8 cellular contexts compared by ENCODE assay signal in the genomic region with DNA sequence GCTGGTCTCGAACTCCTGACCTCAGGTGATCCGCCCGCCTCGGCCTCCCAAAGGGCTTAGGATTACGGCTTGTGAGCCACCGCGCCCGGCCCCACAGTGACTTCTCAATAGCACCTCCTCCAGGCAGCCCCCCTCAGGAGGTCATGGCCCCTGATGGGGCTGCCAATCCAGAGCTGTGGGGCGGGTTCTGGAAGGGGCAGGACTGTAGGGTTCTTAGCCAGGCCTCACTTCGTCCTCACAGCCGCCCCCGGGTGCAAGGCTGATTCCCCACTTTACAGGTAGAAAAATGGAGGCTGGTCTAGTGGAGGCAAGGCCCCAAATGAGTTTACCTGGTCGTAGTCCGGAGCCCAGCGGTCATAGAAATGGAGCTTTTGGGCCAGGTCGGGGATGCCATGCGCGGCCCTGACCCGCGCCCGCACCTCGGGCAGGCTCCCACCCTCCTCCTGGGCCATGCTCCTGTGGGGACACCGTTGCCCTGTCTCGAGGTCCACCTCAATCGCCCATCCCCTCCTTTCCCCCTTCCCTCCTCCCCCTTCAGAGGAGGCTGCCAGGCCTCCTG. TPM values are rescaled to one million over a fixed set of nuclear protein-coding genes. Genes with fewer than 3 reads are reported as not detected.
A peak's percentile ranks its signal among the peaks of the same experiment; 100 is the strongest.
DNase-seq lines count a peak whose midpoint lies in the region; ATAC-seq and TF ChIP-seq lines count a peak whose summit lies in the region.

No MANE protein-coding gene starts in this region.

- H3K4me3 ChIP-seq in HCT116 (replicated peaks in 1 of 2; ENCODE audit: low read depth in 1 of 2, low read length in 2 of 2) = peak overlapping the region; percentile 85 to 93
- H3K4me3 ChIP-seq in right atrium auricular region = peak overlapping the region; percentile 53 to 67
- peak overlapping the region; percentile 68 to 83 (median 77) for H3K4me3 ChIP-seq in skeletal muscle tissue (ENCODE audit: low read length in 3 of 3)

- DNase-seq in HCT116 (ENCODE audit: low read depth, low spot score) (no peak), WTC11 (ENCODE audit: low spot score) (peak; percentile 64), right atrium auricular region (ENCODE audit: low spot score) (no peak), COLO829 (ENCODE audit: low spot score) (no peak), posterior cingulate gyrus (no peak)

- peak overlapping the region; percentile 96 for H3K4me2 ChIP-seq in HCT116 (ENCODE audit: low read length)

- H4K20me1 ChIP-seq in HCT116 (ENCODE audit: insufficient read depth) = no peaks in the 10 kb centered on the region

- peak; percentile 77 for ATAC-seq in HCT116
- peak; percentile 29 for ATAC-seq in WTC11
- no peak for ATAC-seq in GM18517 (IDR thresholded peaks at IDR 0.05; ENCODE audit: unreplicated experiment)
- ATAC-seq in GM18867 (IDR thresholded peaks at IDR 0.05; ENCODE audit: unreplicated experiment) = no peak

- peak overlapping the region; percentile 87 for H3K27ac Mint-ChIP-seq in WTC11

- no peak for TF ChIP-seq POLR2A in HCT116 (IDR thresholded peaks at IDR 0.05; ENCODE audit: borderline replicate concordance, extremely low read depth, insufficient read depth, insufficient read length)

- H3K36me3 Mint-ChIP-seq in WTC11 = no peaks in the 10 kb centered on the region

- no peaks in the 10 kb centered on the region; a peak in 1 of 4 replicates for H3K36me3 ChIP-seq in HCT116 (ENCODE audit: control insufficient read depth in 1 of 2, insufficient read depth in 2 of 2, low read length in 2 of 2)
- H3K36me3 ChIP-seq in right atrium auricular region = no peaks in the 10 kb centered on the region
- H3K36me3 ChIP-seq in skeletal muscle tissue (ENCODE audit: control insufficient read depth in 3 of 3, insufficient read depth in 3 of 3, low read length in 3 of 3) = no peaks in the 10 kb centered on the region

- TF ChIP-seq RAD21 in HCT116 (IDR thresholded peaks at IDR 0.05; ENCODE audit: low read depth) = no peak

- no peak overlapping the region for H2AFZ ChIP-seq in HCT116 (ENCODE audit: low read depth, low read length, poor library complexity, severe bottlenecking)

- peak in 1 of 3 experiments; percentile 16; a peak in 2 of 6 replicates for TF ChIP-seq CTCF in HCT116 (IDR thresholded peaks at IDR 0.05 in 2 of 3, conservative IDR thresholded peaks at IDR 0.05 in 1 of 3; ENCODE audit: borderline replicate concordance in 1 of 3, insufficient read depth in 1 of 3, low read depth in 2 of 3, low read length in 2 of 3)
- TF ChIP-seq CTCF in WTC11 (IDR thresholded peaks at IDR 0.05) = no peak
- no peak for TF ChIP-seq CTCF in right atrium auricular region (IDR thresholded peaks at IDR 0.05)

- peaks cover 33 to 59% of the 10 kb centered on the region in 2 experiments for H3K4me1 ChIP-seq in HCT116 (ENCODE audit: control insufficient read depth in 1 of 2, insufficient read depth in 2 of 2, low read length in 2 of 2)
- peaks cover 0 to 11% of the 10 kb centered on the region in 2 donors for H3K4me1 ChIP-seq in right atrium auricular region
- peaks cover 5 to 10% (median 6%) of the 10 kb centered on the region in 3 donors for H3K4me1 ChIP-seq in skeletal muscle tissue (ENCODE audit: control insufficient read depth in 3 of 3, insufficient read depth in 3 of 3, low read length in 3 of 3)

- H3K27ac ChIP-seq in HCT116 (ENCODE audit: low read depth, low read length) = peak overlapping the region; percentile 90
- H3K27ac ChIP-seq in right atrium auricular region = peak overlapping the region; percentile 47 to 70
- peak overlapping the region; percentile 47 for H3K27ac ChIP-seq in skeletal muscle tissue (ENCODE audit: low read depth, low read length)

- H3K9me3 Mint-ChIP-seq in WTC11 = no peaks in the 10 kb centered on the region

- peaks cover 32% of the 10 kb centered on the region for H3K4me1 Mint-ChIP-seq in WTC11

- no peaks in the 10 kb centered on the region; the same call in 1 of the 2 replicates for H3K27me3 Mint-ChIP-seq in WTC11 (ENCODE audit: low read depth)

- peaks cover 9% of the 10 kb centered on the region; the same call in 1 of the 2 replicates for H3K79me2 ChIP-seq in HCT116 (ENCODE audit: insufficient read depth, low read length)

- intact Hi-C loops in HCT116 (cut with micrococcal nuclease) (no loop called here), posterior cingulate gyrus (cut with DNase I) (loop anchor here (5.0 kb wide), 1 partner anchor 104 kb away; a partner anchor contains a TSS)

- H3K9me3 ChIP-seq in HCT116 (ENCODE audit: control insufficient read depth in 1 of 2, insufficient read depth in 1 of 2, low read depth in 1 of 2, low read length in 2 of 2) (no peaks in the 10 kb centered on the region), right atrium auricular region (no peaks in the 10 kb centered on the region), skeletal muscle tissue (ENCODE audit: control insufficient read depth in 3 of 3, low read length in 3 of 3) (no peaks in the 10 kb centered on the region)

- POLR2A ChIA-PET in HCT116 (lab: Charles Lee) (interaction anchor here (1.0 to 4.4 kb wide), 12 partner anchors 9 to 186 kb away, joined by 3 to 87 read pairs (median 6); a partner anchor contains a TSS), WTC11 (lab: Charles Lee) (interaction anchor here (0.5 to 3.8 kb wide), 7 partner anchors 9 to 103 kb away, joined by 3 to 31 read pairs (median 11); a partner anchor contains a TSS)

- H3K4me3 Mint-ChIP-seq in WTC11 = peak overlapping the region; percentile 80

- CTCF ChIA-PET in HCT116 (lab: Charles Lee) (interaction anchor here (0.8 to 1.8 kb wide), 7 partner anchors 8 to 185 kb away, joined by 3 to 18 read pairs (median 5); a partner anchor contains a TSS), WTC11 (lab: Charles Lee) (interaction anchor here (0.6 to 4.6 kb wide), 15 partner anchors 9 to 235 kb away, joined by 3 to 68 read pairs (median 4); a partner anchor contains a TSS)

- TSS peak; percentile 82 for BruUV-seq in HCT116 (replicated peaks; lab: Mats Ljungman, UMichigan)

- no peaks in the 10 kb centered on the region for H3K9me2 ChIP-seq in HCT116 (ENCODE audit: insufficient read depth)

- RAD21 ChIA-PET in HCT116 (lab: Charles Lee; ENCODE audit: low non-redundant PET in 1 of 2, low total read pairs in 2 of 2, uncharacterized antibody in 2 of 2, unreplicated experiment in 2 of 2) = interaction anchor here (1.1 to 1.5 kb wide), 3 partner anchors 8 to 9 kb away, joined by 6 to 7 read pairs (median 7); no protein-coding TSS in a partner anchor

- H3K9ac ChIP-seq in HCT116 (ENCODE audit: low read length) (peak overlapping the region; percentile 93), skeletal muscle tissue (ENCODE audit: low read depth in 1 of 3, low read length in 3 of 3) (peak overlapping the region; percentile 51 to 83 (median 81))

- no peaks in the 10 kb centered on the region for H3K27me3 ChIP-seq in HCT116 (ENCODE audit: insufficient read depth, low read length)
- no peaks in the 10 kb centered on the region for H3K27me3 ChIP-seq in right atrium auricular region
- no peaks in the 10 kb centered on the region for H3K27me3 ChIP-seq in skeletal muscle tissue (ENCODE audit: control insufficient read depth in 3 of 3, insufficient read depth in 3 of 3, low read length in 3 of 3)

TF ChIP-seq in HCT116, 20 proteins besides CTCF, POLR2A, EP300 and RAD21 (continues in another document):
- peak; percentile 12; the same call in 1 of the 2 replicates for TF ChIP-seq POLR2AphosphoS5 (IDR thresholded peaks at IDR 0.05; ENCODE audit: low read depth, low read length)
- TF ChIP-seq, protein P1, sequence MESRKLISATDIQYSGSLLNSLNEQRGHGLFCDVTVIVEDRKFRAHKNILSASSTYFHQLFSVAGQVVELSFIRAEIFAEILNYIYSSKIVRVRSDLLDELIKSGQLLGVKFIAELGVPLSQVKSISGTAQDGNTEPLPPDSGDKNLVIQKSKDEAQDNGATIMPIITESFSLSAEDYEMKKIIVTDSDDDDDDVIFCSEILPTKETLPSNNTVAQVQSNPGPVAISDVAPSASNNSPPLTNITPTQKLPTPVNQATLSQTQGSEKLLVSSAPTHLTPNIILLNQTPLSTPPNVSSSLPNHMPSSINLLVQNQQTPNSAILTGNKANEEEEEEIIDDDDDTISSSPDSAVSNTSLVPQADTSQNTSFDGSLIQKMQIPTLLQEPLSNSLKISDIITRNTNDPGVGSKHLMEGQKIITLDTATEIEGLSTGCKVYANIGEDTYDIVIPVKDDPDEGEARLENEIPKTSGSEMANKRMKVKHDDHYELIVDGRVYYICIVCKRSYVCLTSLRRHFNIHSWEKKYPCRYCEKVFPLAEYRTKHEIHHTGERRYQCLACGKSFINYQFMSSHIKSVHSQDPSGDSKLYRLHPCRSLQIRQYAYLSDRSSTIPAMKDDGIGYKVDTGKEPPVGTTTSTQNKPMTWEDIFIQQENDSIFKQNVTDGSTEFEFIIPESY (IDR thresholded peaks at IDR 0.05; ENCODE audit: extremely low read depth, insufficient replicate concordance, low read length) = no peak

TF ChIP-seq in WTC11, 78 proteins besides CTCF, POLR2A, EP300 and RAD21 (continues in another document):
- TF ChIP-seq, protein P2, sequence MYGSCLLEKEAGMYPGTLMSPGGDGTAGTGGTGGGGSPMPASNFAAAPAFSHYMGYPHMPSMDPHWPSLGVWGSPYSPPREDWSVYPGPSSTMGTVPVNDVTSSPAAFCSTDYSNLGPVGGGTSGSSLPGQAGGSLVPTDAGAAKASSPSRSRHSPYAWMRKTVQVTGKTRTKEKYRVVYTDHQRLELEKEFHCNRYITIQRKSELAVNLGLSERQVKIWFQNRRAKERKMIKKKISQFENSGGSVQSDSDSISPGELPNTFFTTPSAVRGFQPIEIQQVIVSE (CRISPR knock-in tag; IDR thresholded peaks at IDR 0.05; ENCODE audit: borderline replicate concordance) = no peak

RNA-seq across cellular contexts. Expression of a gene that starts 0.5 kb away (rescaled TPM):
- total RNA-seq in HCT116 (2021; ENCODE audit: unreplicated experiment) = 30.4 TPM
- polyA plus RNA-seq in HCT116 (2012) = 36.9 and 40.2 TPM in 2 replicates
- total RNA-seq in WTC11 (2021) = 4.3 to 7.7 TPM (median 6.6 TPM) in 3 replicates
- total RNA-seq in right atrium auricular region = under 1 TPM in 1 of 2 donors, not detected in 1; 0.39 TPM
- 1.6 TPM for total RNA-seq in skeletal muscle tissue

RNA-seq across cellular contexts. Expression of a gene that starts 11.0 kb away (rescaled TPM):
- total RNA-seq in HCT116 (2021; ENCODE audit: unreplicated experiment) (234 TPM), WTC11 (2021) (32.0 to 54.3 TPM (median 52.5 TPM) in 3 replicates), right atrium auricular region (under 1 TPM in 1 of 2 donors, not detected in 1; 0.41 TPM), skeletal muscle tissue (not detected)
- polyA plus RNA-seq in HCT116 (2012) = 401 and 646 TPM in 2 replicates

RNA-seq across cellular contexts. Expression of a gene that starts 19.2 kb away (rescaled TPM):
- 1.1 TPM for total RNA-seq in HCT116 (2021; ENCODE audit: unreplicated experiment)
- polyA plus RNA-seq in HCT116 (2012) = 0.81 and 0.85 TPM in 2 replicates
- 0.28 TPM in 1 of 3 replicates, not detected in the others for total RNA-seq in WTC11 (2021)
- not detected for total RNA-seq in right atrium auricular region
- total RNA-seq in skeletal muscle tissue = not detected

Comparison
In these comparisons a context has a peak if more than half of its experiments do, and no peak if none do; other contexts are left out.
1. ATAC-seq: peak in HCT116 (single experiment) and WTC11 (single experiment); none in GM18517 (single experiment) and GM18867 (single experiment).
2. RNA of a gene that starts 11.0 kb away (total RNA-seq): 234 TPM in HCT116 (single experiment) and 32.0 to 54.3 TPM in WTC11; 0.41 TPM in right atrium auricular region and not detected in skeletal muscle tissue (single experiment); every median in the first group is over 10 times any median in the second.
3. Peak in every context shown above with its lines, with median percentiles within 50 percentile points of each other: H3K27ac ChIP-seq and H3K4me3 ChIP-seq.